Comparison of ENCODE assay signal across 14 cellular contexts in the genomic region with DNA sequence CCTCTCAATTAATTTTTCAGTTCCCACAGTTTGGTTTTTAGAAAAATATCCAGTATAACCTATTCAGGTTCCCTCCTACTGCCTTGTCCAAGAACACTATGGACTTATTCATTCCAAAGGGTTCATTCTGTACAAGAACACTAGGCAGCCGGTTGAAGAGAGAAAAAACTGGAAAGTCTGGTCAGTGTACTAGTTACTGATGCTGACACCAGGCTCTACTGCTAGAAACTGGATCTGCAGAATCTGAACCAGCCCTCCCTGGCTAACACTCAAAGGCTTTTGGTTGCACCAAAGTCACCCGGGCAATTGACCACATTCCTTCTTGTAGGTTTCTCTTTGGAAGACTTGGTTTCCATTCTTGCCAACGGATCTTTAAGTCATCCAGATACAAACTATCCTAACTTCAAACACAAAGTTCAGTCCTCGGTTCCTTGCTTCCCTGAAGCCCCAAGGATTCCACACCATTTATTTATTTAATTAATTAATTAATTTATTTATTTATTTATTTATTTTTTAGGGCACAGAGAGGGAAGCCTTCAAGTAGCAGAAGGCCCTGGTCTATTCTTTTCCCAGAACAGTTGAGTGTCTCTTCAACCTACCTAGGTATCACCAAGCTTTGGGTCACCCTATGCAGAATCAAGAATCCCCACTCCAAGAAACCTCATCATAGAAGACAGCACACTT.
DNase-seq lines count a peak whose midpoint lies in the region; ATAC-seq and TF ChIP-seq lines count a peak whose summit lies in the region.
"Had no signal": no experiment of that assay in that cellular context is flagged by ENCODE, and none has a peak within 500 bp of the region (broad histone marks: within the 10 kb centered on the region; RNA-seq: fewer than 3 reads in every experiment).

No MANE protein-coding gene starts in this region.

- intact Hi-C loops in esophagus squamous epithelium (cut with DNase I) = no loop called here

- no peak for TF ChIP-seq POLR2A in esophagus squamous epithelium (IDR thresholded peaks at IDR 0.05)

- H3K4me1 Mint-ChIP-seq in WTC11 = no peaks in the 10 kb centered on the region
- H3K4me1 Mint-ChIP-seq: GM23338 had no signal

- POLR2A ChIA-PET in HEK293 (lab: Yijun Ruan, JAX) (no interaction called here), WTC11 (lab: Charles Lee) (no interaction called here)

- no peaks in the 10 kb centered on the region for H3K27me3 Mint-ChIP-seq in WTC11 (ENCODE audit: low read depth)

- TF ChIP-seq CTCF in HEK293 (tag by site-specific recombination; IDR thresholded peaks at IDR 0.05) = no peak
- TF ChIP-seq CTCF in WTC11 (IDR thresholded peaks at IDR 0.05) = no peak
- TF ChIP-seq CTCF in esophagus squamous epithelium (IDR thresholded peaks at IDR 0.05) = no peak

- H3K4me1 ChIP-seq in HEK293 (ENCODE audit: control insufficient read depth, insufficient read depth, low read length) = peaks cover 3% of the 10 kb centered on the region; the same call in 1 of the 2 replicates
- peaks cover 0 to 19% (median 0%) of the 10 kb centered on the region in 3 donors for H3K4me1 ChIP-seq in esophagus squamous epithelium
- H3K4me1 ChIP-seq: Caco-2 had no signal

- ATAC-seq in WTC11 = no peak
- ATAC-seq: CD8-positive, alpha-beta T cell; GM12878; GM23338 had no signal

- H3K36me3 Mint-ChIP-seq in WTC11 = no peaks in the 10 kb centered on the region
- H3K36me3 Mint-ChIP-seq: CD8-positive, alpha-beta T cell; IgD-negative memory B cell had no signal

- H3K4me3 ChIP-seq in HEK293 (ENCODE audit: low read depth, low read length) (no peak overlapping the region), esophagus squamous epithelium (no peak overlapping the region)
- H3K4me3 ChIP-seq: GM12878, GM23338 had no signal

- H3K27me3 ChIP-seq in esophagus squamous epithelium = no peaks in the 10 kb centered on the region

- CTCF ChIA-PET in HEK293 (lab: Yijun Ruan, JAX) (interaction anchor here (0.7 to 1.3 kb wide), 4 partner anchors 9 to 420 kb away, joined by 3 to 6 read pairs (median 4); no protein-coding TSS in a partner anchor), WTC11 (lab: Charles Lee) (no interaction called here)

- H3K4me3 Mint-ChIP-seq in WTC11 = no peak overlapping the region
- H3K4me3 Mint-ChIP-seq: CD14-positive monocyte; CD8-positive, alpha-beta T cell; GM23338; IgD-negative memory B cell had no signal

- H3K27ac ChIP-seq in HEK293 (ENCODE audit: extremely low read depth, low read depth, low read length) (no peak overlapping the region), esophagus squamous epithelium (peak overlapping the region in 3 of 4 donors; percentile 62 to 67 (median 67))

- DNase-seq in WTC11 (ENCODE audit: low spot score) (no peak), esophagus squamous epithelium (lab: John Stamatoyannopoulos, UW) (no peak), COLO829 (ENCODE audit: low spot score) (no peak), dedifferentiated amniotic fluid mesenchymal stem cell (ENCODE audit: extremely low spot score) (no peak)
- no peak for DNase-seq in activated naive CD4-positive, alpha-beta T cell treated with anti-CD3 and anti-CD28 coated beads, Interleukin-2, amount 50 U/mL, for 16 hours
- DNase-seq: Caco-2; CD8-positive, alpha-beta T cell; DMS53; H7 had no signal

- H3K9me3 ChIP-seq in HEK293 (ENCODE audit: control insufficient read depth, insufficient read depth, low read depth, low read length) (no peaks in the 10 kb centered on the region), esophagus squamous epithelium (no peaks in the 10 kb centered on the region)
- H3K9me3 ChIP-seq: Caco-2 had no signal

- no peak overlapping the region for H3K27ac Mint-ChIP-seq in WTC11
- H3K27ac Mint-ChIP-seq: CD8-positive, alpha-beta T cell; GM23338; IgD-negative memory B cell had no signal

- no peaks in the 10 kb centered on the region for H3K36me3 ChIP-seq in HEK293 (ENCODE audit: control insufficient read depth in 2 of 2, insufficient read depth in 1 of 2, low read length in 2 of 2)
- H3K36me3 ChIP-seq in esophagus squamous epithelium = no peaks in the 10 kb centered on the region

- WGBS in esophagus squamous epithelium, 2 donors = 60 to 76% methylated on average over 4 of the region's 4 CpGs

- H3K9me3 Mint-ChIP-seq in WTC11 = no peaks in the 10 kb centered on the region
- H3K9me3 Mint-ChIP-seq: CD8-positive, alpha-beta T cell; GM23338; IgD-negative memory B cell had no signal

TF ChIP-seq in HEK293, 187 proteins besides CTCF, POLR2A, EP300 and RAD21:
- peak; percentile 41 for TF ChIP-seq ZNF426 (tag by site-specific recombination; IDR thresholded peaks at IDR 0.05)
- TF ChIP-seq ZNF555 (tag by site-specific recombination; conservative IDR thresholded peaks at IDR 0.05) = peak; percentile 20; the same call in 1 of the 2 replicates
- TF ChIP-seq PRDM1 (tag by site-specific recombination; IDR thresholded peaks at IDR 0.05) = no peak
- peak; percentile 58; the same call in 1 of the 2 replicates for TF ChIP-seq ZNF394 (tag by site-specific recombination; IDR thresholded peaks at IDR 0.05; ENCODE audit: borderline replicate concordance)

TF ChIP-seq in WTC11, 78 proteins besides CTCF, POLR2A, EP300 and RAD21:
- TF ChIP-seq, protein P1, sequence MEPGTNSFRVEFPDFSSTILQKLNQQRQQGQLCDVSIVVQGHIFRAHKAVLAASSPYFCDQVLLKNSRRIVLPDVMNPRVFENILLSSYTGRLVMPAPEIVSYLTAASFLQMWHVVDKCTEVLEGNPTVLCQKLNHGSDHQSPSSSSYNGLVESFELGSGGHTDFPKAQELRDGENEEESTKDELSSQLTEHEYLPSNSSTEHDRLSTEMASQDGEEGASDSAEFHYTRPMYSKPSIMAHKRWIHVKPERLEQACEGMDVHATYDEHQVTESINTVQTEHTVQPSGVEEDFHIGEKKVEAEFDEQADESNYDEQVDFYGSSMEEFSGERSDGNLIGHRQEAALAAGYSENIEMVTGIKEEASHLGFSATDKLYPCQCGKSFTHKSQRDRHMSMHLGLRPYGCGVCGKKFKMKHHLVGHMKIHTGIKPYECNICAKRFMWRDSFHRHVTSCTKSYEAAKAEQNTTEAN (CRISPR knock-in tag; IDR thresholded peaks at IDR 0.05) = no peak
- peak; percentile 66 for TF ChIP-seq HMGA2 (CRISPR knock-in tag; IDR thresholded peaks at IDR 0.05)
TF ChIP-seq in WTC11: peak in this region for 1.
